ENCODE assay signal across 15 cellular contexts in genomic region chr7:88628363-88629085, GRCh38.
DNase-seq lines count a peak whose midpoint lies in the region; ATAC-seq and TF ChIP-seq lines count a peak whose summit lies in the region.
"Had no signal": no experiment of that assay in that cellular context is flagged by ENCODE, and none has a peak within 500 bp of the region (broad histone marks: within the 10 kb centered on the region; RNA-seq: fewer than 3 reads in every experiment).

No MANE protein-coding gene starts in this region.

- H2AFZ ChIP-seq in osteoblast (ENCODE audit: low read length): no peak overlapping the region

- H3K4me1 ChIP-seq in esophagus squamous epithelium (no peaks in the 10 kb centered on the region), osteoblast (ENCODE audit: insufficient read depth, low read length) (no peaks in the 10 kb centered on the region)

- no peaks in the 10 kb centered on the region for H3K9me3 ChIP-seq in esophagus squamous epithelium
- H3K9me3 ChIP-seq in osteoblast (ENCODE audit: low read depth, low read length): no peaks in the 10 kb centered on the region

- 77 to 81% methylated on average over 2 of the region's 2 CpGs for WGBS in esophagus squamous epithelium, 2 donors

- H3K27me3 ChIP-seq in esophagus squamous epithelium (no peaks in the 10 kb centered on the region), osteoblast (ENCODE audit: insufficient read depth, low read length) (no peaks in the 10 kb centered on the region)
- H3K27me3 ChIP-seq: cardiac muscle cell had no signal

- H3K27ac ChIP-seq in esophagus squamous epithelium (no peak overlapping the region), osteoblast (ENCODE audit: low read depth, low read length) (no peak overlapping the region)
- H3K27ac ChIP-seq: cardiac muscle cell, SK-N-MC had no signal

- TF ChIP-seq CTCF in esophagus squamous epithelium (IDR thresholded peaks at IDR 0.05) (no peak), osteoblast (IDR thresholded peaks at IDR 0.05; ENCODE audit: extremely low read depth, low read depth, low read length) (no peak)

- no peak overlapping the region for H3K4me2 ChIP-seq in osteoblast (ENCODE audit: insufficient read depth, low read length)

- no peaks in the 10 kb centered on the region for H3K79me2 ChIP-seq in osteoblast (ENCODE audit: insufficient read depth, low read length)

- H4K20me1 ChIP-seq in osteoblast (ENCODE audit: insufficient read depth, low read length): no peaks in the 10 kb centered on the region

- H3K4me3 ChIP-seq in esophagus squamous epithelium: no peak overlapping the region
- no peak overlapping the region for H3K4me3 ChIP-seq in osteoblast (ENCODE audit: insufficient read depth, low read length)
- H3K4me3 ChIP-seq: cardiac muscle cell, SK-N-MC had no signal

- intact Hi-C loops in esophagus squamous epithelium (cut with DNase I): no loop called here

- ATAC-seq in GM18861 (IDR thresholded peaks at IDR 0.05; ENCODE audit: unreplicated experiment): peak; percentile 99
- ATAC-seq in GM21447 (IDR thresholded peaks at IDR 0.05; ENCODE audit: unreplicated experiment): peak; percentile 97
- peak; percentile 100 for ATAC-seq in HG03025 (IDR thresholded peaks at IDR 0.05; ENCODE audit: low FRiP score, unreplicated experiment)
- ATAC-seq: naive thymus-derived CD4-positive, alpha-beta T cell had no signal

- TF ChIP-seq POLR2A in esophagus squamous epithelium (IDR thresholded peaks at IDR 0.05): no peak

- no peaks in the 10 kb centered on the region for H3K36me3 ChIP-seq in esophagus squamous epithelium
- H3K36me3 ChIP-seq in osteoblast (ENCODE audit: insufficient read depth, low read length): no peaks in the 10 kb centered on the region
- H3K36me3 ChIP-seq: cardiac muscle cell had no signal

- DNase-seq in MV-4-11 (lab: John Stamatoyannopoulos, UW) (peak; percentile 30), esophagus squamous epithelium (lab: John Stamatoyannopoulos, UW) (no peak), osteoblast (ENCODE audit: insufficient read length, low spot score, missing footprints) (no peak), kidney tubule cell (ENCODE audit: low spot score) (no peak), NCI-H2196 (lab: John Stamatoyannopoulos, UW; ENCODE audit: unreplicated experiment) (no peak)
- DNase-seq: activated gamma-delta T cell; CD4-positive, CD25-positive, alpha-beta regulatory T cell; islet precursor cell; naive thymus-derived CD4-positive, alpha-beta T cell; NCI-H69 had no signal
